15 cellular contexts compared by ENCODE assay signal in genomic region chr13:66716502-66716901, GRCh38.
DNase-seq lines count a peak whose midpoint lies in the region; TF ChIP-seq lines count a peak whose summit lies in the region.
"Had no signal": no experiment of that assay in that cellular context is flagged by ENCODE, and none has a peak within 500 bp of the region (broad histone marks: within the 10 kb centered on the region; RNA-seq: fewer than 3 reads in every experiment).

No MANE protein-coding gene starts in this region.

- DNase-seq in NCI-H2029 treated with DMSO at 0.1 percent for 48 hours (lab: John Stamatoyannopoulos, UW) (peak; percentile 0), NCI-H2029 (lab: John Stamatoyannopoulos, UW) (no peak), Karpas-422 (no peak), neural progenitor cell (ENCODE audit: low spot score) (no peak), brain microvascular endothelial cell (no peak), kidney tubule cell (ENCODE audit: low spot score) (no peak)
- DNase-seq: 8988T; CD4-positive, alpha-beta memory T cell; DMS79 treated with DMSO at 0.1 percent for 48 hours; GF-D8; HCEC 1CT had no signal

- peak overlapping the region; percentile 24; the same call in 1 of the 2 replicates for H2AFZ ChIP-seq in Karpas-422 (ENCODE audit: low read length)
- H2AFZ ChIP-seq in SU-DHL-6 (ENCODE audit: low read depth, low read length, severe bottlenecking), result peak overlapping the region; percentile 4
- no peak overlapping the region for H2AFZ ChIP-seq in neural progenitor cell (replicated peaks)
- H2AFZ ChIP-seq: GM23338 had no signal

- no peaks in the 10 kb centered on the region for H3K4me1 ChIP-seq in Karpas-422 (ENCODE audit: low read length)
- H3K4me1 ChIP-seq in neural progenitor cell, result no peaks in the 10 kb centered on the region
- H3K4me1 ChIP-seq: BLaER1 had no signal

- H3K27me3 Mint-ChIP-seq in neural progenitor cell (ENCODE audit: insufficient read depth, low read depth), result peaks cover 2% of the 10 kb centered on the region
- H3K27me3 Mint-ChIP-seq: CD4-positive, alpha-beta memory T cell had no signal

- H3K9me3 Mint-ChIP-seq in neural progenitor cell, result no peaks in the 10 kb centered on the region
- H3K9me3 Mint-ChIP-seq: GM23338 had no signal

- H3K9me2 ChIP-seq in Karpas-422 (replicated peaks; ENCODE audit: insufficient read depth, low read length), result no peaks in the 10 kb centered on the region
- no peaks in the 10 kb centered on the region for H3K9me2 ChIP-seq in SU-DHL-6 (replicated peaks; ENCODE audit: insufficient read depth, low read length)

- H3K4me1 Mint-ChIP-seq in neural progenitor cell, result no peaks in the 10 kb centered on the region
- H3K4me1 Mint-ChIP-seq: CD14-positive monocyte; CD4-positive, alpha-beta memory T cell; GM23338 had no signal

- H3K36me3 ChIP-seq in Karpas-422 (ENCODE audit: insufficient read depth, low read length), result no peaks in the 10 kb centered on the region
- H3K36me3 ChIP-seq in SU-DHL-6 (ENCODE audit: low read length), result no peaks in the 10 kb centered on the region
- no peaks in the 10 kb centered on the region for H3K36me3 ChIP-seq in neural progenitor cell
- no peaks in the 10 kb centered on the region for H3K36me3 ChIP-seq in brain microvascular endothelial cell (replicated peaks)
- H3K36me3 ChIP-seq: BLaER1 had no signal

- H3F3A ChIP-seq in SU-DHL-6 (ENCODE audit: insufficient read depth) (no peaks in the 10 kb centered on the region), neural progenitor cell (ENCODE audit: low read depth) (no peaks in the 10 kb centered on the region)

- H3K36me3 Mint-ChIP-seq in neural progenitor cell, result no peaks in the 10 kb centered on the region
- H3K36me3 Mint-ChIP-seq: CD14-positive monocyte; CD4-positive, alpha-beta memory T cell had no signal

- no peak for TF ChIP-seq CTCF in SU-DHL-6 (IDR thresholded peaks at IDR 0.05; ENCODE audit: insufficient read depth, low read length, poor library complexity, severe bottlenecking)
- no peak for TF ChIP-seq CTCF in neural progenitor cell (IDR thresholded peaks at IDR 0.05)
- TF ChIP-seq CTCF in brain microvascular endothelial cell (IDR thresholded peaks at IDR 0.05; ENCODE audit: low read depth, low read length, missing control alignments), result no peak

- no peaks in the 10 kb centered on the region for H3K79me2 ChIP-seq in Karpas-422 (ENCODE audit: low read length)
- no peaks in the 10 kb centered on the region for H3K79me2 ChIP-seq in SU-DHL-6 (ENCODE audit: insufficient read depth, low read length)
- H3K79me2 ChIP-seq in neural progenitor cell (ENCODE audit: low read depth), result no peaks in the 10 kb centered on the region

- H4K20me1 ChIP-seq in Karpas-422 (ENCODE audit: insufficient read depth, low read depth, low read length), result no peaks in the 10 kb centered on the region
- H4K20me1 ChIP-seq in SU-DHL-6 (ENCODE audit: low read depth, low read length), result no peaks in the 10 kb centered on the region
- H4K20me1 ChIP-seq in neural progenitor cell (ENCODE audit: low read depth), result no peaks in the 10 kb centered on the region
- H4K20me1 ChIP-seq: BLaER1 had no signal

- H3K27me3 ChIP-seq in Karpas-422 (ENCODE audit: low read length) (no peaks in the 10 kb centered on the region), SU-DHL-6 (ENCODE audit: low read length) (no peaks in the 10 kb centered on the region), neural progenitor cell (no peaks in the 10 kb centered on the region), brain microvascular endothelial cell (replicated peaks) (no peaks in the 10 kb centered on the region)
- H3K27me3 ChIP-seq: BLaER1 had no signal

- in situ Hi-C loops in brain microvascular endothelial cell (cut with HindIII; ENCODE audit: low pct_ligation_motif_present, low sequenced_read_pairs), result no loop called here

- H3K4me2 ChIP-seq in Karpas-422 (ENCODE audit: low read depth, low read length, poor library complexity, severe bottlenecking) (no peak overlapping the region), SU-DHL-6 (ENCODE audit: low read depth, low read length, poor library complexity, severe bottlenecking) (no peak overlapping the region), neural progenitor cell (no peak overlapping the region)
- H3K4me2 ChIP-seq: BLaER1, GM23338 had no signal

- no peak overlapping the region for H3K4me3 ChIP-seq in Karpas-422 (ENCODE audit: low read length)
- H3K4me3 ChIP-seq in SU-DHL-6 (ENCODE audit: insufficient read depth, low read length, poor library complexity, severe bottlenecking), result no peak overlapping the region
- H3K4me3 ChIP-seq in neural progenitor cell, result no peak overlapping the region
- no peak overlapping the region for H3K4me3 ChIP-seq in brain microvascular endothelial cell (ENCODE audit: low read depth, low read length)
- H3K4me3 ChIP-seq: BLaER1, GM23338 had no signal

- H3K9ac ChIP-seq in Karpas-422 (ENCODE audit: low read length) (no peak overlapping the region), SU-DHL-6 (ENCODE audit: low read length) (no peak overlapping the region), neural progenitor cell (no peak overlapping the region)
- H3K9ac ChIP-seq: BLaER1 had no signal

- H3K27ac ChIP-seq in Karpas-422 (ENCODE audit: low read length) (no peak overlapping the region), SU-DHL-6 (ENCODE audit: low read depth, low read length) (no peak overlapping the region), neural progenitor cell (no peak overlapping the region), brain microvascular endothelial cell (no peak overlapping the region)
- H3K27ac ChIP-seq: BLaER1 had no signal

- H3K4me3 Mint-ChIP-seq in neural progenitor cell, result no peak overlapping the region
- H3K4me3 Mint-ChIP-seq: CD14-positive monocyte; CD4-positive, alpha-beta memory T cell; GM23338 had no signal

- H3K9me3 ChIP-seq in Karpas-422 (ENCODE audit: low read length) (no peaks in the 10 kb centered on the region), SU-DHL-6 (ENCODE audit: insufficient read depth, low read length) (no peaks in the 10 kb centered on the region), neural progenitor cell (ENCODE audit: low read depth) (no peaks in the 10 kb centered on the region)
- H3K9me3 ChIP-seq: BLaER1 had no signal

- peak overlapping the region; percentile 3 for H3K27ac Mint-ChIP-seq in neural progenitor cell
- H3K27ac Mint-ChIP-seq: CD14-positive monocyte; CD4-positive, alpha-beta memory T cell; GM23338 had no signal
